1 cellular context compared by ENCODE assay signal in genomic region chr7:155454183-155455112, GRCh38.
TF ChIP-seq lines count a peak whose summit lies in the region.

No MANE protein-coding gene starts in this region.

TF ChIP-seq in HepG2, 621 proteins besides CTCF, POLR2A, EP300 and RAD21 (continued from another document):
- TF ChIP-seq ZNF574 (CRISPR knock-in tag; IDR thresholded peaks at IDR 0.05): no peak
- peak; percentile 56; the same call in 1 of the 2 replicates for TF ChIP-seq EZH2 (conservative IDR thresholded peaks at IDR 0.05; ENCODE audit: low read depth, low read length)
